Comparison of ENCODE assay signal across 38 cellular contexts in genomic region chr13:46045424-46045823, GRCh38. TPM values are rescaled to one million over a fixed set of nuclear protein-coding genes. Genes with fewer than 3 reads are reported as not detected.
"Had no signal": no experiment of that assay in that cellular context is flagged by ENCODE, and none has a peak within 500 bp of the region (broad histone marks: within the 10 kb centered on the region; RNA-seq: fewer than 3 reads in every experiment).

No MANE protein-coding gene starts in this region.

- H3K36me3 Mint-ChIP-seq: activated naive CD4-positive, alpha-beta T cell treated with anti-CD3 and anti-CD28 coated beads, Interleukin-2, amount 50 U/mL, for 72 hours had no signal

- H3K4me1 ChIP-seq: Peyer's patch, SJSA1 had no signal

- H3K9me3 ChIP-seq: adrenal gland, body of pancreas, Peyer's patch, SJSA1 had no signal

- H3K4me3 ChIP-seq: adrenal gland, body of pancreas, Peyer's patch, SJSA1 had no signal

- H3K4me2 ChIP-seq: KMS-11 had no signal

- H3K36me3 ChIP-seq: SJSA1 had no signal

- H3K4me3 Mint-ChIP-seq: activated CD4-positive, alpha-beta memory T cell treated with anti-CD3 and anti-CD28 coated beads for 36 hours; activated naive CD4-positive, alpha-beta T cell treated with anti-CD3 and anti-CD28 coated beads for 36 hours; activated T-cell treated with anti-CD3 and anti-CD28 coated beads, Interleukin-2, amount 50 U/mL, for 4 hours; activated T-helper 1 cell treated with anti-CD3 and anti-CD28 coated beads, Interleukin-12 subunit alpha, Interleukin-12 subunit beta, Interleukin-2, Interleukin-4 antibody, amounts not matched to agents 30 ng/mL and 10 ng/mL and 1 ng/mL, durations not matched to agents 14 hours and 24 hours and 36 hours had no signal

- H3K27me3 Mint-ChIP-seq: activated CD4-positive, alpha-beta memory T cell treated with anti-CD3 and anti-CD28 coated beads for 36 hours had no signal

- H3K27me3 ChIP-seq: adrenal gland, body of pancreas, Peyer's patch, SJSA1 had no signal

- H3K27ac Mint-ChIP-seq: activated CD4-positive, alpha-beta memory T cell treated with anti-CD3 and anti-CD28 coated beads for 36 hours; activated naive CD4-positive, alpha-beta T cell treated with anti-CD3 and anti-CD28 coated beads for 36 hours; activated naive CD4-positive, alpha-beta T cell treated with anti-CD3 and anti-CD28 coated beads, Interleukin-2, amount 50 U/mL, for 72 hours; activated T-helper 1 cell treated with anti-CD3 and anti-CD28 coated beads, Interleukin-12 subunit alpha, Interleukin-12 subunit beta, Interleukin-2, Interleukin-4 antibody, amounts not matched to agents 30 ng/mL and 10 ng/mL and 1 ng/mL, durations not matched to agents 14 hours and 24 hours and 36 hours had no signal

- H3K27ac ChIP-seq: adrenal gland, body of pancreas, KMS-11, Peyer's patch, SJSA1 had no signal

- H3K9me3 Mint-ChIP-seq: activated CD4-positive, alpha-beta memory T cell treated with anti-CD3 and anti-CD28 coated beads for 36 hours; activated naive CD4-positive, alpha-beta T cell treated with anti-CD3 and anti-CD28 coated beads for 36 hours; activated naive CD4-positive, alpha-beta T cell treated with anti-CD3 and anti-CD28 coated beads, Interleukin-2, amount 50 U/mL, for 72 hours; activated T-cell treated with anti-CD3 and anti-CD28 coated beads, Interleukin-2, amount 50 U/mL, for 4 hours; activated T-helper 1 cell treated with anti-CD3 and anti-CD28 coated beads, Interleukin-12 subunit alpha, Interleukin-12 subunit beta, Interleukin-2, Interleukin-4 antibody, amounts not matched to agents 30 ng/mL and 10 ng/mL and 1 ng/mL, durations not matched to agents 14 hours and 24 hours and 36 hours had no signal

- H3K9ac ChIP-seq: KMS-11 had no signal

- DNase-seq: activated CD4-positive, alpha-beta memory T cell treated with anti-CD3 and anti-CD28 coated beads for 36 hours; activated CD4-positive, alpha-beta T cell treated with anti-CD3 and anti-CD28 coated beads for 4 hours; activated CD4-positive, alpha-beta T cell treated with anti-CD3 and anti-CD28 coated beads, Interleukin-2, amount 50 U/mL, for 1 hour; activated CD8-positive, alpha-beta memory T cell treated with anti-CD3 and anti-CD28 coated beads, Interleukin-2, amount 50 U/mL, for 4 hours; activated gamma-delta T cell treated with Interleukin-2 at 50 U/mL for 16 hours; activated naive CD4-positive, alpha-beta T cell treated with anti-CD3 and anti-CD28 coated beads for 36 hours; activated T-cell treated with anti-CD3 and anti-CD28 coated beads for 4 hours; activated T-cell treated with anti-CD3 and anti-CD28 coated beads, Interleukin-2, amount 50 U/mL, for 4 hours; adrenal gland; body of pancreas; caudate nucleus; cerebellar nuclear complex; NCI-H1048; NCI-H1105 treated with DMSO at 0.1 percent for 48 hours; NCI-H1436 treated with DMSO at 0.1 percent for 48 hours; NCI-H1694 treated with DMSO at 0.1 percent for 48 hours; NCI-H2029; NCI-H345; NCI-H524 treated with DMSO at 0.1 percent for 48 hours; NCI-H748 treated with DMSO at 0.1 percent for 48 hours; NK-92 treated with Interleukin-12 subunit alpha and Interleukin-12 subunit beta, amount 100 ng/mL, for 24 hours; PC-3; Peyer's patch; RPMI8226; SHP77 treated with DMSO at 0.1 percent for 48 hours; SW 1271; T-helper 1 cell; T-helper 2 cell; T-helper 9 cell had no signal

RNA-seq across cellular contexts. Expression of gene CPB2, which starts 59.4 kb away (rescaled TPM):
- total RNA-seq: activated CD4-positive, alpha-beta memory T cell treated with anti-CD3 and anti-CD28 coated beads for 36 hours; activated naive CD4-positive, alpha-beta T cell treated with anti-CD3 and anti-CD28 coated beads for 36 hours; activated naive CD4-positive, alpha-beta T cell treated with anti-CD3 and anti-CD28 coated beads, Interleukin-2, amount 50 U/mL, for 72 hours; activated T-helper 1 cell treated with anti-CD3 and anti-CD28 coated beads, Interleukin-12 subunit alpha, Interleukin-12 subunit beta, Interleukin-2, Interleukin-4 antibody, amounts not matched to agents 30 ng/mL and 10 ng/mL and 1 ng/mL, durations not matched to agents 14 hours and 24 hours and 36 hours; astrocyte; bronchial epithelial cell; LHCN-M2; M059J; NCI-H460; PC-3; Peyer's patch; SJSA1 had no signal
